ENCODE assay signal across 11 cellular contexts in genomic region chr1:38964140-38964548, GRCh38. TPM values are rescaled to one million over a fixed set of nuclear protein-coding genes. Genes with fewer than 3 reads are reported as not detected.
A peak's percentile ranks its signal among the peaks of the same experiment; 100 is the strongest.
DNase-seq lines count a peak whose midpoint lies in the region; ATAC-seq, FAIRE-seq and TF ChIP-seq lines count a peak whose summit lies in the region.
"Had no signal": no experiment of that assay in that cellular context is flagged by ENCODE, and none has a peak within 500 bp of the region (broad histone marks: within the 10 kb centered on the region; RNA-seq: fewer than 3 reads in every experiment).

No MANE protein-coding gene starts in this region.

- H3K27me3 Mint-ChIP-seq in activated CD8-positive, alpha-beta memory T cell treated with anti-CD3 and anti-CD28 coated beads, Interleukin-2, amount 10 ng/mL, durations not matched to agents 7 days and 5 days, result no peaks in the 10 kb centered on the region
- H3K27me3 Mint-ChIP-seq in naive thymus-derived CD8-positive, alpha-beta T cell, result no peaks in the 10 kb centered on the region

- intact Hi-C loops in GM12878 (cut with micrococcal nuclease; ENCODE audit: unreplicated experiment), result no loop called here

- SMC1A ChIA-PET in GM12878 (lab: Charles Lee; ENCODE audit: uncharacterized antibody, unreplicated experiment), result interaction anchor here (0.6 to 1.1 kb wide), 2 partner anchors 119 to 183 kb away, joined by 3 read pairs; no protein-coding TSS in a partner anchor

- H3K4me2 ChIP-seq in Karpas-422 (ENCODE audit: low read depth, low read length, poor library complexity, severe bottlenecking), result no peak overlapping the region
- no peak overlapping the region for H3K4me2 ChIP-seq in GM12878 (ENCODE audit: control insufficient read depth, insufficient read depth)

- peaks cover 8% of the 10 kb centered on the region for H3K4me1 Mint-ChIP-seq in activated CD8-positive, alpha-beta memory T cell treated with anti-CD3 and anti-CD28 coated beads, Interleukin-2, amount 10 ng/mL, durations not matched to agents 7 days and 5 days
- peaks cover 5 to 15% (median 8%) of the 10 kb centered on the region in 4 donors for H3K4me1 Mint-ChIP-seq in naive thymus-derived CD8-positive, alpha-beta T cell
- H3K4me1 Mint-ChIP-seq: natural killer cell had no signal

- no peak for TF ChIP-seq EP300 in GM12878 (IDR thresholded peaks at IDR 0.05; ENCODE audit: borderline replicate concordance in 1 of 2, control insufficient read depth in 1 of 2, low read depth in 2 of 2, low read length in 2 of 2)

- H3K79me2 ChIP-seq in Karpas-422 (ENCODE audit: low read length), result no peaks in the 10 kb centered on the region
- no peaks in the 10 kb centered on the region for H3K79me2 ChIP-seq in GM12878 (ENCODE audit: control insufficient read depth, insufficient read depth, low read length)

- no TSS peak for BruUV-seq in GM12878 (replicated peaks; lab: Mats Ljungman, UMichigan)

- peak; percentile 43 for DNase-seq in activated CD8-positive, alpha-beta memory T cell treated with anti-CD3 and anti-CD28 coated beads, Interleukin-2, amount 10 ng/mL, durations not matched to agents 7 days and 5 days
- DNase-seq in activated CD8-positive, alpha-beta memory T cell treated with anti-CD3 and anti-CD28 coated beads for 24 hours, result no peak
- DNase-seq in Karpas-422 (peak; percentile 59), GM12878 (ENCODE audit: low read depth, low spot score) (no peak), RCC 7860 (ENCODE audit: low spot score) (no peak)
- peak in 1 of 10 donors; percentile 13 for DNase-seq in naive thymus-derived CD8-positive, alpha-beta T cell
- DNase-seq: heart right ventricle, natural killer cell had no signal

- POLR2A ChIA-PET in GM12878 (lab: Charles Lee), result interaction anchor here (0.6 kb wide), 1 partner anchor 282 kb away, joined by 3 read pairs; no protein-coding TSS in a partner anchor
- POLR2A ChIA-PET in naive thymus-derived CD8-positive, alpha-beta T cell (lab: Charles Lee), result interaction anchor here (1.5 kb wide), 1 partner anchor 28 kb away, joined by 3 read pairs; no protein-coding TSS in a partner anchor

- no peaks in the 10 kb centered on the region for H3K27me3 ChIP-seq in Karpas-422 (ENCODE audit: low read length)
- H3K27me3 ChIP-seq in GM12878 (replicated peaks in 1 of 2; ENCODE audit: control insufficient read depth in 2 of 2, insufficient read depth in 2 of 2, low read length in 1 of 2), result no peaks in the 10 kb centered on the region
- H3K27me3 ChIP-seq: heart right ventricle had no signal

- H3K4me3 ChIP-seq in Karpas-422 (ENCODE audit: low read length) (no peak overlapping the region), GM12878 (no peak overlapping the region)
- H3K4me3 ChIP-seq: heart right ventricle had no signal

- no peaks in the 10 kb centered on the region for H3K36me3 Mint-ChIP-seq in activated CD8-positive, alpha-beta memory T cell treated with anti-CD3 and anti-CD28 coated beads, Interleukin-2, amount 10 ng/mL, durations not matched to agents 7 days and 5 days
- no peaks in the 10 kb centered on the region for H3K36me3 Mint-ChIP-seq in naive thymus-derived CD8-positive, alpha-beta T cell
- H3K36me3 Mint-ChIP-seq: natural killer cell had no signal

- H2AFZ ChIP-seq in Karpas-422 (ENCODE audit: low read length), result no peak overlapping the region
- H2AFZ ChIP-seq in GM12878 (ENCODE audit: control insufficient read depth, low read depth, low read length), result no peak overlapping the region

- no peaks in the 10 kb centered on the region for H3K36me3 ChIP-seq in Karpas-422 (ENCODE audit: insufficient read depth, low read length)
- no peaks in the 10 kb centered on the region for H3K36me3 ChIP-seq in GM12878 (ENCODE audit: control insufficient read depth in 2 of 2, insufficient read depth in 2 of 2, low read length in 1 of 2)
- H3K36me3 ChIP-seq: heart right ventricle had no signal

- TF ChIP-seq RAD21 in GM12878 (IDR thresholded peaks at IDR 0.05; ENCODE audit: insufficient read depth, low read depth, low read length), result peak; percentile 33

- peak; percentile 37 to 44 (median 43); a peak in 4 of 6 replicates for TF ChIP-seq CTCF in GM12878 (IDR thresholded peaks at IDR 0.05 in 2 of 3, conservative IDR thresholded peaks at IDR 0.05 in 1 of 3; ENCODE audit: control insufficient read depth in 2 of 3, extremely low read depth in 1 of 3, insufficient read depth in 1 of 3, low read depth in 3 of 3, low read length in 3 of 3)

- H4K20me1 ChIP-seq in Karpas-422 (ENCODE audit: insufficient read depth, low read depth, low read length) (no peaks in the 10 kb centered on the region), GM12878 (ENCODE audit: control insufficient read depth, insufficient read depth) (no peaks in the 10 kb centered on the region)

- RAD21 ChIA-PET in GM12878 (lab: Charles Lee; ENCODE audit: unreplicated experiment), result no interaction called here

- H3K4me3 Mint-ChIP-seq in activated CD8-positive, alpha-beta memory T cell treated with anti-CD3 and anti-CD28 coated beads, Interleukin-2, amount 10 ng/mL, durations not matched to agents 7 days and 5 days, result no peak overlapping the region
- no peak overlapping the region for H3K4me3 Mint-ChIP-seq in naive thymus-derived CD8-positive, alpha-beta T cell
- H3K4me3 Mint-ChIP-seq: natural killer cell had no signal

- no peak for TF ChIP-seq POLR2A in GM12878 (IDR thresholded peaks at IDR 0.05; ENCODE audit: low read depth, low read length)

- H3K9ac ChIP-seq in Karpas-422 (ENCODE audit: low read length) (no peak overlapping the region), GM12878 (ENCODE audit: control insufficient read depth, insufficient read depth, low read length) (no peak overlapping the region)

- no peak overlapping the region for H3K27ac ChIP-seq in Karpas-422 (ENCODE audit: low read length)
- no peak overlapping the region for H3K27ac ChIP-seq in GM12878 (ENCODE audit: control insufficient read depth, insufficient read depth)
- H3K27ac ChIP-seq: C4-2B, heart right ventricle had no signal

- FAIRE-seq in GM12878 (lab: Jason Lieb, UNC) (no peak), RCC 7860 (lab: Jason Lieb, UNC) (no peak)

- H3K4me1 ChIP-seq in Karpas-422 (ENCODE audit: low read length) (no peaks in the 10 kb centered on the region), GM12878 (ENCODE audit: control insufficient read depth, insufficient read depth, low read length) (no peaks in the 10 kb centered on the region)

- peak; percentile 58 for ATAC-seq in activated CD8-positive, alpha-beta memory T cell treated with anti-CD3 and anti-CD28 coated beads, Interleukin-2, amount 10 ng/mL, durations not matched to agents 7 days and 5 days
- ATAC-seq in GM12878 (peak; percentile 82), HG02885 (IDR thresholded peaks at IDR 0.05; ENCODE audit: poor library complexity, unreplicated experiment) (no peak), HG03354 (IDR thresholded peaks at IDR 0.05; ENCODE audit: poor library complexity, severe bottlenecking, unreplicated experiment) (no peak)
- ATAC-seq in naive thymus-derived CD8-positive, alpha-beta T cell, result peak; percentile 61 to 73

- in situ Hi-C loops in GM12878 (cut with MboI), result no loop called here

- no peak overlapping the region for H3K27ac Mint-ChIP-seq in activated CD8-positive, alpha-beta memory T cell treated with anti-CD3 and anti-CD28 coated beads, Interleukin-2, amount 10 ng/mL, durations not matched to agents 7 days and 5 days
- peak overlapping the region in 2 of 10 donors; percentile 59 to 69 for H3K27ac Mint-ChIP-seq in naive thymus-derived CD8-positive, alpha-beta T cell
- H3K27ac Mint-ChIP-seq: natural killer cell had no signal

- H3K9me3 ChIP-seq in Karpas-422 (ENCODE audit: low read length) (no peaks in the 10 kb centered on the region), GM12878 (replicated peaks; ENCODE audit: control insufficient read depth, insufficient read depth, low read length) (no peaks in the 10 kb centered on the region)
- H3K9me3 ChIP-seq: heart right ventricle had no signal

- no peaks in the 10 kb centered on the region for H3K9me3 Mint-ChIP-seq in activated CD8-positive, alpha-beta memory T cell treated with anti-CD3 and anti-CD28 coated beads, Interleukin-2, amount 10 ng/mL, durations not matched to agents 7 days and 5 days (ENCODE audit: low read depth)
- no peaks in the 10 kb centered on the region for H3K9me3 Mint-ChIP-seq in naive thymus-derived CD8-positive, alpha-beta T cell
- H3K9me3 Mint-ChIP-seq: natural killer cell had no signal

- WGBS in GM12878 (ENCODE audit: insufficient coverage, insufficient replicate concordance, low lambda C conversion rate, missing lambda C conversion rate), result 17% methylated on average over 3 of the region's 3 CpGs

- no peaks in the 10 kb centered on the region for H3K9me2 ChIP-seq in Karpas-422 (replicated peaks; ENCODE audit: insufficient read depth, low read length)

- CTCF ChIA-PET in activated CD8-positive, alpha-beta memory T cell treated with anti-CD3 and anti-CD28 coated beads, Interleukin-2, amount 10 ng/mL, durations not matched to agents 7 days and 5 days (lab: Charles Lee), result interaction anchor here (0.7 to 1.0 kb wide), 2 partner anchors 24 to 119 kb away, joined by 3 read pairs; no protein-coding TSS in a partner anchor
- CTCF ChIA-PET in GM12878 (lab: Yijun Ruan, JAX), result interaction anchor here (1.1 to 1.3 kb wide), 3 partner anchors 31 to 128 kb away, joined by 3 to 4 read pairs (median 4); no protein-coding TSS in a partner anchor

RNA-seq across cellular contexts. Expression of gene RHBDL2, which starts 22.5 kb away (rescaled TPM):
- not detected for total RNA-seq in activated CD8-positive, alpha-beta memory T cell treated with anti-CD3 and anti-CD28 coated beads, Interleukin-2, amount 10 ng/mL, durations not matched to agents 7 days and 5 days
- not detected in 2 replicates for total RNA-seq in Karpas-422 (2014; rRNA removed; shearing (Covaris generic); ENCODE audit: low replicate concordance)
- total RNA-seq in GM12878 (2013; cell fraction: nucleolus; rRNA removed), result not detected in 2 replicates
- total RNA-seq in GM12878 (2014; rRNA removed) (not detected in 2 replicates), GM12878 (2014; rRNA removed; fragmentation: Illumina TruSeq; extraction: Trizol) (not detected in 2 replicates), GM12878 (2021) (not detected in 2 replicates)
- not detected for polyA plus RNA-seq in GM12878 (2011; ENCODE audit: low read depth)
- polyA plus RNA-seq in GM12878 (2011; rRNA removed) (not detected in 2 replicates), GM12878 (2014; fragmentation: Illumina TruSeq; extraction: Trizol) (not detected in 2 replicates), GM12878 (2014; fragmentation: Nextera tagmentation; extraction: Ambion mirVana) (under 1 TPM in 1 of 2 experiments, not detected in 1; 0.05 TPM), GM12878 (2014; rRNA removed) (not detected in 2 replicates), GM12878 (2016; fragmentation: Nextera tagmentation; extraction: Ambion mirVana) (not detected)
- not detected in 2 replicates for polyA plus RNA-seq in GM12878 (2011; cell fraction: cytosol; rRNA removed)
- polyA plus RNA-seq in GM12878 (2011; cell fraction: nucleus; rRNA removed), result not detected in 2 replicates
- 0.07 TPM in 1 of 2 replicates, not detected in the other for polyA plus RNA-seq in GM12878 (2012)
- not detected in 2 replicates for polyA minus RNA-seq in GM12878 (2011; rRNA and poly(A)+ RNA removed)
- not detected in 2 replicates for polyA minus RNA-seq in GM12878 (2011; cell fraction: cytosol; rRNA and poly(A)+ RNA removed)
- not detected in 2 replicates for polyA minus RNA-seq in GM12878 (2011; cell fraction: nucleus; rRNA and poly(A)+ RNA removed)
- not detected for total RNA-seq in naive thymus-derived CD8-positive, alpha-beta T cell
- polyA plus RNA-seq in naive thymus-derived CD8-positive, alpha-beta T cell, result under 1 TPM in 1 of 3 donors, not detected in 2; 0.14 TPM
- total RNA-seq: natural killer cell had no signal

RNA-seq across cellular contexts. Expression of gene AKIRIN1, which starts 26.9 kb away (rescaled TPM):
- 10 to 100 TPM; 47.0 to 59.1 TPM for total RNA-seq in activated CD8-positive, alpha-beta memory T cell treated with anti-CD3 and anti-CD28 coated beads, Interleukin-2, amount 10 ng/mL, durations not matched to agents 7 days and 5 days
- 81.3 and 131 TPM in 2 replicates for total RNA-seq in Karpas-422 (2014; rRNA removed; shearing (Covaris generic); ENCODE audit: low replicate concordance)
- total RNA-seq in GM12878 (2013; cell fraction: nucleolus; rRNA removed), result 19.5 and 25.0 TPM in 2 replicates
- total RNA-seq in GM12878 (2014; rRNA removed) (46.0 and 49.2 TPM in 2 replicates), GM12878 (2014; rRNA removed; fragmentation: Illumina TruSeq; extraction: Trizol) (44.4 and 47.6 TPM in 2 replicates), GM12878 (2021) (46.1 and 46.4 TPM in 2 replicates)
- polyA plus RNA-seq in GM12878 (2011; ENCODE audit: low read depth), result 23.2 TPM
- polyA plus RNA-seq in GM12878 (2011; rRNA removed) (72.3 and 83.8 TPM in 2 replicates), GM12878 (2014; fragmentation: Illumina TruSeq; extraction: Trizol) (60.1 and 80.9 TPM in 2 replicates), GM12878 (2014; fragmentation: Nextera tagmentation; extraction: Ambion mirVana) (10 to 100 TPM in 1 of 2 experiments, 1 to 10 TPM in 1; 7.5 to 16.3 TPM), GM12878 (2014; rRNA removed) (47.3 and 53.2 TPM in 2 replicates), GM12878 (2016; fragmentation: Nextera tagmentation; extraction: Ambion mirVana) (10 to 100 TPM; 59.5 to 66.5 TPM)
- polyA plus RNA-seq in GM12878 (2011; cell fraction: cytosol; rRNA removed), result 31.8 and 33.8 TPM in 2 replicates
- polyA plus RNA-seq in GM12878 (2011; cell fraction: nucleus; rRNA removed), result 9.8 and 14.3 TPM in 2 replicates
- 34.2 and 37.9 TPM in 2 replicates for polyA plus RNA-seq in GM12878 (2012)
- 29.7 and 40.2 TPM in 2 replicates for polyA minus RNA-seq in GM12878 (2011; rRNA and poly(A)+ RNA removed)
- polyA minus RNA-seq in GM12878 (2011; cell fraction: cytosol; rRNA and poly(A)+ RNA removed), result 13.1 and 15.3 TPM in 2 replicates
- 6.3 and 12.3 TPM in 2 replicates for polyA minus RNA-seq in GM12878 (2011; cell fraction: nucleus; rRNA and poly(A)+ RNA removed)
- 10 to 100 TPM; 74.5 to 76.0 TPM for total RNA-seq in naive thymus-derived CD8-positive, alpha-beta T cell
- polyA plus RNA-seq in naive thymus-derived CD8-positive, alpha-beta T cell, result 10 to 100 TPM; 92.9 to 99.2 (median 93.7) TPM

Comparison
In these comparisons a context has a peak if more than half of its experiments do, and no peak if none do; other contexts are left out.
1. DNase-seq: peak in activated CD8-positive, alpha-beta memory T cell treated with anti-CD3 and anti-CD28 coated beads, Interleukin-2, amount 10 ng/mL, durations not matched to agents 7 days and 5 days (single experiment) and Karpas-422 (single experiment); none in activated CD8-positive, alpha-beta memory T cell treated with anti-CD3 and anti-CD28 coated beads for 24 hours (single experiment), GM12878 (single experiment) and RCC 7860 (single experiment).
2. ATAC-seq: peak in activated CD8-positive, alpha-beta memory T cell treated with anti-CD3 and anti-CD28 coated beads, Interleukin-2, amount 10 ng/mL, durations not matched to agents 7 days and 5 days (single experiment), GM12878 (single experiment) and naive thymus-derived CD8-positive, alpha-beta T cell (2 of 2); none in HG02885 (single experiment) and HG03354 (single experiment).